In the genomic region with DNA sequence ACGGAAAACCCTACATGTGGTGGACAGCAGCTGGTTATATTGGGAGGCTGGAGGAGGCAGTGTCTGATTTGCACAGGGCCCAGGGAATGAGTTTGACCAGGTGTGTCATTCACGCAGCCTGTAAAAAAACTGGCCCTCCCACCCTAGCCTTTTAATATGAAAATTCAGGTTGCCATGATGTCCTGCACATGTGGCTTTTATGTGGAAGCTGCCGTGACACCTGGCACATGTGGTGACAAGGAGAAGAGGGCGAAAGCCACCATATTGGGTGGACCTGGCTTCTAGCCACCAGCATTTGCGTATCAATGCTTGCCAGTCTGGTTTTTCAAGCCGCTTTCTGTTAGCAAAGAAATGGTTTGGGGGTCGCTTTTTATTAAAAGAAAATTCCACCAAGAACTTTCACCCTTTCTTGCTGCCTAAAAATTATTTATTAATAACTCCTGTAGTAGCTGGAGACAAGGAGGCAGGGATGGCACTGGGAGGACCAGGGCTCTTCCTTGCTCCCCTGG, we compare ENCODE assay signal across 8 cellular contexts.
"Had no signal": no experiment of that assay in that cellular context is flagged by ENCODE, and none has a peak within 500 bp of the region (broad histone marks: within the 10 kb centered on the region; RNA-seq: fewer than 3 reads in every experiment).

No MANE protein-coding gene starts in this region.

- DNase-seq: GDM1, GF-D8 had no signal

- H3K4me3 ChIP-seq: GM12878 had no signal

- FAIRE-seq: G401.6, GM12878, GM12891, GM12892, GM18507, GM19239 had no signal

- ATAC-seq: GM12878 had no signal
